25 cellular contexts compared by ENCODE assay signal in the genomic region with DNA sequence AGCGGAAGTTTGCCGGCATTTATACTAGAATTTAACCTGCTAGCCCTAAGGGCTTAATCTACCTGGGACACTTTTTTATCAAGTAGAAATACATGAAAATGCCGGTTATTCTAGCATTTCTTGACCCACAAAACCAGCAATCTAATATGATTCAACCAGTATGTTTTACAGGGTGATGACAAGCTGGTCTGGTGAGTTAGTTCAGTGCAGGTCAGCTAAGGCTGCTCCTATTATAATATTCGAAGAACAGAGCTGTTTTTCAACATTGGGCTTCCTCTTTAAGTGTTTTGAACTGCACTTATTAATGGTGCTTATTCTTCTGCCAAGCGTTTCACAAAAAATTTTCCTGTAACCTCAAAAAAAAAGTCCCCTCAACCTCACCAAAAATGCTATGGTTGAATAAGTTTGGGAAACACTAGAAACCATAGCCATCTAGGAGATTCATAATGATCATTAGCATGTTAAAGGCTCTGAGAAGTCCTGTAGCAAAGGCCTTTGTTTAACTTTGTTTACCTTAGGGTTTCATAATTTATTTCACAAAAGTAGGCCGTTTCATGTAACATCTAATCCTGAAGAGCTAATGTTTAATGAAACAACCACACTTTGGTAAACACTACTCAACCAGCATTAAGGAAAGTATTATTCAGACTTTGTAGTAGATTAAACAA.
DNase-seq lines count a peak whose midpoint lies in the region; ATAC-seq, FAIRE-seq and TF ChIP-seq lines count a peak whose summit lies in the region.
"Had no signal": no experiment of that assay in that cellular context is flagged by ENCODE, and none has a peak within 500 bp of the region (broad histone marks: within the 10 kb centered on the region; RNA-seq: fewer than 3 reads in every experiment).

No MANE protein-coding gene starts in this region.

- peak overlapping the region; percentile 50 for H3K4me3 Mint-ChIP-seq in type B pancreatic cell
- H3K4me3 Mint-ChIP-seq: activated CD8-positive, alpha-beta memory T cell treated with anti-CD3 and anti-CD28 coated beads, Interleukin-2, amount 10 ng/mL, durations not matched to agents 7 days and 5 days; activated naive CD8-positive, alpha-beta T cell treated with anti-CD3 and anti-CD28 coated beads, Interleukin-2, amount 10 ng/mL, durations not matched to agents 7 days and 5 days; immature natural killer cell; stimulated activated naive CD8-positive, alpha-beta T cell treated with anti-CD3 and anti-CD28 coated beads, Interleukin-15, Interleukin-2, amounts not matched to agents 100 ng/mL and 50 ng/mL, for 24 hours; T-cell had no signal

- intact Hi-C loops in gastrocnemius medialis (cut with DNase I; ENCODE audit: low total_unique reads), result no loop called here

- no peak for TF ChIP-seq POLR2A in gastrocnemius medialis (IDR thresholded peaks at IDR 0.05)

- no peaks in the 10 kb centered on the region for H3K9me3 ChIP-seq in gastrocnemius medialis
- H3K9me3 ChIP-seq: body of pancreas had no signal

- peaks cover 7% of the 10 kb centered on the region for H3K4me1 Mint-ChIP-seq in type B pancreatic cell (ENCODE audit: unreplicated experiment)

- DNase-seq in DMS53 (lab: John Stamatoyannopoulos, UW) (peak; percentile 6), DMS53 treated with DMSO at 0.1 percent for 48 hours (lab: John Stamatoyannopoulos, UW; ENCODE audit: unreplicated experiment) (no peak), NCI-H2196 (lab: John Stamatoyannopoulos, UW; ENCODE audit: unreplicated experiment) (peak; percentile 71), type B pancreatic cell (ENCODE audit: extremely low spot score, unreplicated experiment) (no peak), T-helper 9 cell (no peak), GM19240 (ENCODE audit: insufficient read length, low spot score) (no peak), gastrocnemius medialis (no peak)
- DNase-seq: activated CD4-positive, alpha-beta T cell treated with anti-CD3 and anti-CD28 coated beads for 48 hours; activated CD8-positive, alpha-beta memory T cell treated with anti-CD3 and anti-CD28 coated beads, Interleukin-2, amount 10 ng/mL, durations not matched to agents 7 days and 5 days; activated naive CD8-positive, alpha-beta T cell treated with anti-CD3 and anti-CD28 coated beads, Interleukin-2, amount 10 ng/mL, durations not matched to agents 7 days and 5 days; body of pancreas; immature natural killer cell; NCI-H1048; NCI-H446; T-cell; trophoblast cell had no signal

- no peaks in the 10 kb centered on the region for H3K27me3 ChIP-seq in gastrocnemius medialis
- H3K27me3 ChIP-seq: BLaER1 treated with 17β-estradiol and CSF1 and Interleukin-3, amounts not matched to agents 10 nM and 100 nM; body of pancreas had no signal

- FAIRE-seq in islet of Langerhans (lab: Jason Lieb, UNC), result peak; percentile 70
- FAIRE-seq: A204.1, D721Med, GM12878 had no signal

- peaks cover 7% of the 10 kb centered on the region for H3K9me3 Mint-ChIP-seq in type B pancreatic cell
- H3K9me3 Mint-ChIP-seq: activated T-helper 2 cell treated with anti-CD3 and anti-CD28 coated beads, Interferon-gamma antibody, Interleukin-2, Interleukin-4, amounts not matched to agents 10 μg/mL and 5 μg/mL and 100 μg/mL, durations not matched to agents 14 hours and 24 hours and 36 hours; stimulated activated naive CD8-positive, alpha-beta T cell treated with anti-CD3 and anti-CD28 coated beads, Interleukin-15, Interleukin-2, amounts not matched to agents 100 ng/mL and 50 ng/mL, for 24 hours had no signal

- no peaks in the 10 kb centered on the region for H3K27me3 Mint-ChIP-seq in type B pancreatic cell
- H3K27me3 Mint-ChIP-seq: activated CD8-positive, alpha-beta memory T cell treated with anti-CD3 and anti-CD28 coated beads, Interleukin-2, amount 10 ng/mL, durations not matched to agents 7 days and 5 days; activated naive CD8-positive, alpha-beta T cell treated with anti-CD3 and anti-CD28 coated beads, Interleukin-2, amount 10 ng/mL, durations not matched to agents 7 days and 5 days; stimulated activated naive CD8-positive, alpha-beta T cell treated with anti-CD3 and anti-CD28 coated beads, Interleukin-15, Interleukin-2, amounts not matched to agents 100 ng/mL and 50 ng/mL, for 24 hours; T-cell had no signal

- no peaks in the 10 kb centered on the region for H3K4me1 ChIP-seq in gastrocnemius medialis
- H3K4me1 ChIP-seq: BLaER1 treated with 17β-estradiol and CSF1 and Interleukin-3, amounts not matched to agents 10 nM and 100 nM had no signal

- peak overlapping the region; percentile 98 for H3K27ac Mint-ChIP-seq in type B pancreatic cell
- H3K27ac Mint-ChIP-seq: activated CD8-positive, alpha-beta memory T cell treated with anti-CD3 and anti-CD28 coated beads, Interleukin-2, amount 10 ng/mL, durations not matched to agents 7 days and 5 days; activated naive CD8-positive, alpha-beta T cell treated with anti-CD3 and anti-CD28 coated beads, Interleukin-2, amount 10 ng/mL, durations not matched to agents 7 days and 5 days; activated T-helper 2 cell treated with anti-CD3 and anti-CD28 coated beads, Interferon-gamma antibody, Interleukin-2, Interleukin-4, amounts not matched to agents 10 μg/mL and 5 μg/mL and 100 μg/mL, durations not matched to agents 14 hours and 24 hours and 36 hours; immature natural killer cell; stimulated activated naive CD8-positive, alpha-beta T cell treated with anti-CD3 and anti-CD28 coated beads, Interleukin-15, Interleukin-2, amounts not matched to agents 100 ng/mL and 50 ng/mL, for 24 hours; T-cell had no signal

- no peak for ATAC-seq in gastrocnemius medialis
- ATAC-seq: activated CD8-positive, alpha-beta memory T cell treated with anti-CD3 and anti-CD28 coated beads, Interleukin-2, amount 10 ng/mL, durations not matched to agents 7 days and 5 days; body of pancreas; GM12878; HCT116; sciatic nerve; T-cell had no signal

- H3K4me3 ChIP-seq in gastrocnemius medialis, result no peak overlapping the region
- H3K4me3 ChIP-seq: BLaER1 treated with 17β-estradiol and CSF1 and Interleukin-3, amounts not matched to agents 10 nM and 100 nM; body of pancreas; GM12878 had no signal

- in situ Hi-C loops in gastrocnemius medialis (cut with MboI; ENCODE audit: low sequenced_read_pairs in 4 of 4), result no loop called here

- no peaks in the 10 kb centered on the region for H3K36me3 ChIP-seq in gastrocnemius medialis
- H3K36me3 ChIP-seq: BLaER1 treated with 17β-estradiol and CSF1 and Interleukin-3, amounts not matched to agents 10 nM and 100 nM had no signal

- TF ChIP-seq CTCF in type B pancreatic cell (conservative IDR thresholded peaks at IDR 0.05) (no peak), gastrocnemius medialis (IDR thresholded peaks at IDR 0.05 in 4 of 5, conservative IDR thresholded peaks at IDR 0.05 in 1 of 5) (no peak)

- H3K27ac ChIP-seq in gastrocnemius medialis, result no peak overlapping the region
- H3K27ac ChIP-seq: BLaER1 treated with 17β-estradiol and CSF1 and Interleukin-3, amounts not matched to agents 10 nM and 100 nM had no signal

- no peaks in the 10 kb centered on the region for H3K36me3 Mint-ChIP-seq in type B pancreatic cell
- H3K36me3 Mint-ChIP-seq: activated CD8-positive, alpha-beta memory T cell treated with anti-CD3 and anti-CD28 coated beads, Interleukin-2, amount 10 ng/mL, durations not matched to agents 7 days and 5 days; T-cell had no signal

Comparison
In these comparisons a context has a peak if more than half of its experiments do, and no peak if none do; other contexts are left out.
1. DNase-seq: peak in DMS53 (single experiment) and NCI-H2196 (single experiment); none in DMS53 treated with DMSO at 0.1 percent for 48 hours (single experiment), type B pancreatic cell (single experiment), T-helper 9 cell (single experiment), GM19240 (single experiment) and gastrocnemius medialis (0 of 2).